ENCODE assay signal across 10 cellular contexts in genomic region chr1:56527548-56528302, GRCh38. TPM values are rescaled to one million over a fixed set of nuclear protein-coding genes. Genes with fewer than 3 reads are reported as not detected.
DNase-seq lines count a peak whose midpoint lies in the region; ATAC-seq, FAIRE-seq and TF ChIP-seq lines count a peak whose summit lies in the region.
"Had no signal": no experiment of that assay in that cellular context is flagged by ENCODE, and none has a peak within 500 bp of the region (broad histone marks: within the 10 kb centered on the region; RNA-seq: fewer than 3 reads in every experiment).

No MANE protein-coding gene starts in this region.

- no peak for FAIRE-seq in K562 (lab: Jason Lieb, UNC)

- H3K27me3 Mint-ChIP-seq in GM23338 (ENCODE audit: insufficient read depth, low read depth, poor library complexity) (peaks cover 6% of the 10 kb centered on the region), nephron progenitor cell (ENCODE audit: low read depth, poor library complexity) (no peaks in the 10 kb centered on the region), T-helper 17 cell (peaks cover 6% of the 10 kb centered on the region)

- peaks cover 43% of the 10 kb centered on the region for H3K4me1 Mint-ChIP-seq in GM23338
- H3K4me1 Mint-ChIP-seq in nephron progenitor cell = peaks cover 2% of the 10 kb centered on the region
- H3K4me1 Mint-ChIP-seq in T-helper 17 cell = no peaks in the 10 kb centered on the region

- H3K79me2 ChIP-seq in GM23338 (replicated peaks; ENCODE audit: insufficient read depth) (peaks cover 99% of the 10 kb centered on the region), K562 (ENCODE audit: control insufficient read depth, insufficient read depth, low read length) (no peaks in the 10 kb centered on the region)

- H2AFZ ChIP-seq in GM23338 = no peak overlapping the region
- H2AFZ ChIP-seq in K562 (ENCODE audit: low read depth, low read length) = no peak overlapping the region

- TF ChIP-seq CTCF in GM23338 (conservative IDR thresholded peaks at IDR 0.05; ENCODE audit: low read depth in 2 of 2) (no peak), K562 (IDR thresholded peaks at IDR 0.05 in 2 of 3, conservative IDR thresholded peaks at IDR 0.05 in 1 of 3; ENCODE audit: insufficient read depth in 2 of 3, low read depth in 1 of 3, low read length in 3 of 3) (no peak), nephron progenitor cell (IDR thresholded peaks at IDR 0.05) (no peak)

- no peaks in the 10 kb centered on the region for H3K27me3 ChIP-seq in GM23338 (ENCODE audit: insufficient read depth)
- peaks cover 0 to 13% of the 10 kb centered on the region in 2 experiments; a peak in 2 of 5 replicates for H3K27me3 ChIP-seq in K562 (ENCODE audit: control insufficient read depth in 2 of 2, insufficient read depth in 2 of 2, low read length in 2 of 2)

- H3K27ac Mint-ChIP-seq in GM23338 = peak overlapping the region; percentile 72
- peak overlapping the region; percentile 14 for H3K27ac Mint-ChIP-seq in nephron progenitor cell
- H3K27ac Mint-ChIP-seq in T-helper 17 cell = no peak overlapping the region

- ATAC-seq in GM23338 (peak; percentile 65), K562 (no peak), T-helper 17 cell (no peak), HG03196 (IDR thresholded peaks at IDR 0.05; ENCODE audit: unreplicated experiment) (no peak), GM21619 (IDR thresholded peaks at IDR 0.05; ENCODE audit: unreplicated experiment) (no peak)

- H3K4me3 Mint-ChIP-seq in GM23338 = peak overlapping the region; percentile 22; the same call in 2 of the 3 replicates
- H3K4me3 Mint-ChIP-seq in nephron progenitor cell = peak overlapping the region; percentile 45
- no peak overlapping the region for H3K4me3 Mint-ChIP-seq in T-helper 17 cell

- no peak for TF ChIP-seq EP300 in K562 (IDR thresholded peaks at IDR 0.05; ENCODE audit: low read length)

- H3K4me3 ChIP-seq in GM23338 = peak overlapping the region; percentile 29
- H3K4me3 ChIP-seq in K562 = no peak overlapping the region

- H3K9me3 ChIP-seq in K562 (replicated peaks; ENCODE audit: control insufficient read depth, insufficient read depth, low read depth, low read length) (no peaks in the 10 kb centered on the region), T-helper 17 cell (ENCODE audit: control insufficient read depth, low read length, poor library complexity, severe bottlenecking) (no peaks in the 10 kb centered on the region)

- H3K4me1 ChIP-seq in GM23338 (ENCODE audit: insufficient read depth) (peaks cover 69% of the 10 kb centered on the region), K562 (replicated peaks in 1 of 2; ENCODE audit: control insufficient read depth in 2 of 2, insufficient read depth in 2 of 2, low read length in 2 of 2) (peaks cover 0 to 11% of the 10 kb centered on the region in 2 experiments; a peak in 1 of 5 replicates)

- WGBS in K562 (ENCODE audit: insufficient coverage, low coverage, missing lambda C conversion rate) = 29% methylated on average over 8 of the region's 8 CpGs

- H3K9me1 ChIP-seq in K562 (ENCODE audit: control insufficient read depth, insufficient read depth, low read length) = no peaks in the 10 kb centered on the region

- TF ChIP-seq POLR2A in K562 (conservative IDR thresholded peaks at IDR 0.05) = no peak

- intact Hi-C loops in K562 (cut with micrococcal nuclease) = no loop called here

- H3K36me3 ChIP-seq in GM23338 (ENCODE audit: insufficient read depth) (peaks cover 29% of the 10 kb centered on the region), K562 (ENCODE audit: control insufficient read depth, insufficient read depth, low read length) (no peaks in the 10 kb centered on the region)

- no peaks in the 10 kb centered on the region for H3K9me3 Mint-ChIP-seq in GM23338
- no peaks in the 10 kb centered on the region for H3K9me3 Mint-ChIP-seq in nephron progenitor cell

- no peak overlapping the region for H3K9ac ChIP-seq in K562 (ENCODE audit: insufficient read depth in 1 of 2, low read depth in 2 of 2, low read length in 2 of 2)

- peak; percentile 40 for DNase-seq in GM23338 (ENCODE audit: low spot score)
- peak; percentile 48 for DNase-seq in NCI-H1694 treated with DMSO at 0.1 percent for 48 hours (lab: John Stamatoyannopoulos, UW)
- DNase-seq in K562 (ENCODE audit: extremely low read depth in 1 of 4, low spot score in 3 of 4) = no peak
- no peak for DNase-seq in nephron progenitor cell
- no peak for DNase-seq in T-helper 17 cell
- DNase-seq in activated CD4-positive, CD25-positive, alpha-beta regulatory T cell treated with anti-CD3 and anti-CD28 coated beads, Interleukin-2, amount 50 U/mL, for 72 hours = no peak
- DNase-seq: effector CD4-positive, alpha-beta T cell; GOT3 had no signal

- peak overlapping the region; percentile 72 for H3K4me2 ChIP-seq in GM23338
- H3K4me2 ChIP-seq in K562 (ENCODE audit: insufficient read depth, low read length) = no peak overlapping the region

- in situ Hi-C loops in K562 (cut with MboI) = no loop called here

- H3F3A ChIP-seq in GM23338 (replicated peaks; ENCODE audit: low read depth) = peaks cover 5% of the 10 kb centered on the region; the same call in 1 of the 2 replicates

- POLR2A ChIA-PET in K562 (lab: Yijun Ruan, JAX) = interaction anchor here (0.7 to 1.0 kb wide), 2 partner anchors 11 to 994 kb away, joined by 3 read pairs; no protein-coding TSS in a partner anchor

- CTCF ChIA-PET in K562 (lab: Yijun Ruan, JAX; ENCODE audit: low intra/inter-chr PET ratio) = no interaction called here

- H4K20me1 ChIP-seq in GM23338 (replicated peaks; ENCODE audit: insufficient read depth) (peaks cover 16% of the 10 kb centered on the region), K562 (replicated peaks; ENCODE audit: control insufficient read depth, insufficient read depth, low read length) (no peaks in the 10 kb centered on the region)

- H3K36me3 Mint-ChIP-seq in GM23338 (ENCODE audit: low read depth) (peaks cover 18% of the 10 kb centered on the region), nephron progenitor cell (ENCODE audit: low read depth) (peaks cover 18% of the 10 kb centered on the region), T-helper 17 cell (ENCODE audit: low read depth) (no peaks in the 10 kb centered on the region)

- H3K9me2 ChIP-seq in GM23338 (ENCODE audit: insufficient read depth) = no peaks in the 10 kb centered on the region

- BruUV-seq in K562 (replicated peaks; lab: Mats Ljungman, UMichigan) = no TSS peak

- H3K27ac ChIP-seq in GM23338 (ENCODE audit: low read depth) (peak overlapping the region; percentile 81), K562 (ENCODE audit: extremely low read depth, low read depth, low read length) (no peak overlapping the region)

- no peak for TF ChIP-seq RAD21 in K562 (CRISPR knock-in tag; conservative IDR thresholded peaks at IDR 0.05 in 1 of 2, IDR thresholded peaks at IDR 0.05 in 1 of 2)

TF ChIP-seq in GM23338, 12 proteins besides CTCF, POLR2A, EP300 and RAD21 (continues in another document):
- no peak for TF ChIP-seq ZNF114 (CRISPR knock-in tag; IDR thresholded peaks at IDR 0.05)

TF ChIP-seq in K562, 482 proteins besides CTCF, POLR2A, EP300 and RAD21 (continues in another document):
- no peak for TF ChIP-seq ZNF280B (CRISPR knock-in tag; IDR thresholded peaks at IDR 0.05)
- TF ChIP-seq ZBTB5 (IDR thresholded peaks at IDR 0.05) = no peak

RNA-seq across cellular contexts. Expression of gene PLPP3, which starts 51.6 kb away (rescaled TPM):
- total RNA-seq in GM23338 (2014; rRNA removed; shearing (Covaris generic)) = 49.0 and 61.9 TPM in 2 replicates
- polyA plus RNA-seq in GM23338 (2016; fragmentation: Nextera tagmentation; extraction: Ambion mirVana) = 41.9 and 42.2 TPM in 2 replicates
- total RNA-seq in K562 (2011; cell fraction: chromatin; rRNA removed; ENCODE audit: low replicate concordance) = not detected in 2 replicates
- 0.26 TPM in 1 of 2 replicates, not detected in the other for total RNA-seq in K562 (2011; cell fraction: nucleolus; rRNA removed)
- 0.23 and 0.37 TPM in 2 replicates for total RNA-seq in K562 (2011; cell fraction: nucleoplasm; rRNA removed)
- total RNA-seq in K562 (2014; rRNA removed) = 0.54 TPM in 1 of 2 replicates, not detected in the other
- 0.10 and 0.15 TPM in 2 replicates for total RNA-seq in K562 (2014; rRNA removed; fragmentation: Illumina TruSeq; extraction: Trizol)
- 0.29 and 0.30 TPM in 2 replicates for total RNA-seq in K562 (2015; rRNA removed; fragmentation: Illumina TruSeq; extraction: Trizol)
- 0.16 and 0.36 TPM in 2 replicates for total RNA-seq in K562 (2021)
- polyA plus RNA-seq in K562 (2011; rRNA removed) = 0.36 TPM in 1 of 2 replicates, not detected in the other
- polyA plus RNA-seq in K562 (2011; cell fraction: cytosol; rRNA removed) = 0.37 TPM in 1 of 2 replicates, not detected in the other
- 0.20 TPM in 1 of 2 replicates, not detected in the other for polyA plus RNA-seq in K562 (2011; cell fraction: nucleus; rRNA removed)
- polyA plus RNA-seq in K562 (2012) = 0.18 and 0.69 TPM in 2 replicates
- 0.07 and 0.11 TPM in 2 replicates for polyA plus RNA-seq in K562 (2014; fragmentation: Illumina TruSeq; extraction: Trizol)
- under 1 TPM; 0.13 to 0.35 TPM for polyA plus RNA-seq in K562 (2014; fragmentation: Nextera tagmentation; extraction: Ambion mirVana)
- polyA plus RNA-seq in K562 (2014; rRNA removed) = 0.08 and 0.20 TPM in 2 replicates
- 0.46 TPM in 1 of 2 replicates, not detected in the other for polyA minus RNA-seq in K562 (2011; rRNA and poly(A)+ RNA removed)
- not detected in 2 replicates for polyA minus RNA-seq in K562 (2011; cell fraction: cytosol; rRNA and poly(A)+ RNA removed)
- polyA minus RNA-seq in K562 (2011; cell fraction: nucleus; rRNA and poly(A)+ RNA removed) = not detected in 2 replicates
- under 1 TPM in 1 of 2 donors, not detected in 1; 0.52 TPM for total RNA-seq in T-helper 17 cell

Comparison
In these comparisons a context has a peak if more than half of its experiments do, and no peak if none do; other contexts are left out.
1. DNase-seq: peak in GM23338 (single experiment) and NCI-H1694 treated with DMSO at 0.1 percent for 48 hours (single experiment); none in K562 (0 of 4), nephron progenitor cell (single experiment), T-helper 17 cell (0 of 3) and activated CD4-positive, CD25-positive, alpha-beta regulatory T cell treated with anti-CD3 and anti-CD28 coated beads, Interleukin-2, amount 50 U/mL, for 72 hours (single experiment).
2. RNA of gene PLPP3, which starts 51.6 kb away (total RNA-seq): 49.0 to 61.9 TPM in GM23338; 0.52 TPM in T-helper 17 cell and 0.10 to 0.54 TPM in K562; every median in the first group is over 10 times any median in the second.